ENCODE assay signal across 15 cellular contexts in genomic region chr18:63223837-63224236, GRCh38.
DNase-seq lines count a peak whose midpoint lies in the region; ATAC-seq and FAIRE-seq lines count a peak whose summit lies in the region.
"Had no signal": no experiment of that assay in that cellular context is flagged by ENCODE, and none has a peak within 500 bp of the region (broad histone marks: within the 10 kb centered on the region; RNA-seq: fewer than 3 reads in every experiment).

No MANE protein-coding gene starts in this region.

- H3K9me3 ChIP-seq in Karpas-422 (ENCODE audit: low read length): no peaks in the 10 kb centered on the region
- H3K9me3 ChIP-seq: gastrocnemius medialis had no signal

- no peak overlapping the region for H3K4me3 ChIP-seq in Karpas-422 (ENCODE audit: low read length)
- H3K4me3 ChIP-seq: gastrocnemius medialis, SK-N-MC had no signal

- no peak for FAIRE-seq in urothelium cell line (lab: Jason Lieb, UNC)

- H3K36me3 Mint-ChIP-seq in activated T-cell treated with anti-CD3 and anti-CD28 coated beads, Interleukin-2, amount 50 U/mL, for 4 hours (ENCODE audit: insufficient read depth): peaks cover 39% of the 10 kb centered on the region
- H3K36me3 Mint-ChIP-seq in activated naive CD4-positive, alpha-beta T cell treated with anti-CD3 and anti-CD28 coated beads, Interleukin-2, amount 50 U/mL, for 72 hours: peaks cover 26 to 41% of the 10 kb centered on the region in 2 donors
- H3K36me3 Mint-ChIP-seq in stimulated activated memory B cell treated with anti-CD40 and anti-IgM and Interleukin-4, amounts not matched to agents 10 μg/mL and 1 μg/mL and 100 μg/mL, for 72 hours: peaks cover 69% of the 10 kb centered on the region

- H3K27me3 Mint-ChIP-seq in activated T-cell treated with anti-CD3 and anti-CD28 coated beads, Interleukin-2, amount 50 U/mL, for 4 hours (ENCODE audit: low read depth): no peaks in the 10 kb centered on the region
- H3K27me3 Mint-ChIP-seq in stimulated activated memory B cell treated with anti-CD40 and anti-IgM and Interleukin-4, amounts not matched to agents 10 μg/mL and 1 μg/mL and 100 μg/mL, for 72 hours: no peaks in the 10 kb centered on the region

- no peaks in the 10 kb centered on the region for H3K9me2 ChIP-seq in Karpas-422 (replicated peaks; ENCODE audit: insufficient read depth, low read length)

- H3K27ac Mint-ChIP-seq in activated naive CD4-positive, alpha-beta T cell treated with anti-CD3 and anti-CD28 coated beads, Interleukin-2, amount 50 U/mL, for 72 hours: peak overlapping the region; percentile 58 to 87
- peak overlapping the region; percentile 80 for H3K27ac Mint-ChIP-seq in stimulated activated memory B cell treated with anti-CD40 and anti-IgM and Interleukin-4, amounts not matched to agents 10 μg/mL and 1 μg/mL and 100 μg/mL, for 72 hours

- no peak for ATAC-seq in activated T-cell treated with anti-CD3 and anti-CD28 coated beads, Interleukin-2, amount 50 U/mL, for 4 hours
- no peak for ATAC-seq in activated naive CD4-positive, alpha-beta T cell treated with anti-CD3 and anti-CD28 coated beads, Interleukin-2, amount 50 U/mL, for 72 hours
- no peak for ATAC-seq in stimulated activated memory B cell treated with anti-CD40 and anti-IgM and Interleukin-4, amounts not matched to agents 10 μg/mL and 1 μg/mL and 100 μg/mL, for 72 hours
- no peak for ATAC-seq in GM21723 (IDR thresholded peaks at IDR 0.05; ENCODE audit: unreplicated experiment)
- ATAC-seq: gastrocnemius medialis had no signal

- peaks cover 90% of the 10 kb centered on the region for H3K4me1 Mint-ChIP-seq in activated T-cell treated with anti-CD3 and anti-CD28 coated beads, Interleukin-2, amount 50 U/mL, for 4 hours (ENCODE audit: low read depth)
- H3K4me1 Mint-ChIP-seq in stimulated activated memory B cell treated with anti-CD40 and anti-IgM and Interleukin-4, amounts not matched to agents 10 μg/mL and 1 μg/mL and 100 μg/mL, for 72 hours: peaks cover 74% of the 10 kb centered on the region

- peak overlapping the region; percentile 46; the same call in 1 of the 2 replicates for H3K27ac ChIP-seq in Karpas-422 (ENCODE audit: low read length)
- H3K27ac ChIP-seq: gastrocnemius medialis, KMS-11, SK-N-MC, VCaP had no signal

- H3K4me1 ChIP-seq in Karpas-422 (ENCODE audit: low read length): peaks cover 49% of the 10 kb centered on the region

- H3K36me3 ChIP-seq in Karpas-422 (ENCODE audit: insufficient read depth, low read length): peaks cover 12% of the 10 kb centered on the region
- H3K36me3 ChIP-seq: gastrocnemius medialis had no signal

- no peak overlapping the region for H3K9ac ChIP-seq in Karpas-422 (ENCODE audit: low read length)
- H3K9ac ChIP-seq: KMS-11 had no signal

- H3K9me3 Mint-ChIP-seq in activated T-cell treated with anti-CD3 and anti-CD28 coated beads, Interleukin-2, amount 50 U/mL, for 4 hours: peaks cover 9% of the 10 kb centered on the region
- peaks cover 8 to 10% of the 10 kb centered on the region in 2 donors for H3K9me3 Mint-ChIP-seq in activated naive CD4-positive, alpha-beta T cell treated with anti-CD3 and anti-CD28 coated beads, Interleukin-2, amount 50 U/mL, for 72 hours
- peaks cover under 1% of the 10 kb centered on the region for H3K9me3 Mint-ChIP-seq in stimulated activated memory B cell treated with anti-CD40 and anti-IgM and Interleukin-4, amounts not matched to agents 10 μg/mL and 1 μg/mL and 100 μg/mL, for 72 hours

- H3K4me2 ChIP-seq in Karpas-422 (ENCODE audit: low read depth, low read length, poor library complexity, severe bottlenecking): no peak overlapping the region
- H3K4me2 ChIP-seq: KMS-11 had no signal

- H3K79me2 ChIP-seq in Karpas-422 (ENCODE audit: low read length): peaks cover 97% of the 10 kb centered on the region

- no peaks in the 10 kb centered on the region for H3K27me3 ChIP-seq in Karpas-422 (ENCODE audit: low read length)
- H3K27me3 ChIP-seq: gastrocnemius medialis had no signal

- no peaks in the 10 kb centered on the region for H4K20me1 ChIP-seq in Karpas-422 (ENCODE audit: insufficient read depth, low read depth, low read length)

- no peak overlapping the region for H2AFZ ChIP-seq in Karpas-422 (ENCODE audit: low read length)

- peak overlapping the region; percentile 49 for H3K4me3 Mint-ChIP-seq in activated T-cell treated with anti-CD3 and anti-CD28 coated beads, Interleukin-2, amount 50 U/mL, for 4 hours
- H3K4me3 Mint-ChIP-seq in stimulated activated memory B cell treated with anti-CD40 and anti-IgM and Interleukin-4, amounts not matched to agents 10 μg/mL and 1 μg/mL and 100 μg/mL, for 72 hours: peak overlapping the region; percentile 27

- DNase-seq in activated T-cell treated with anti-CD3 and anti-CD28 coated beads, Interleukin-2, amount 50 U/mL, for 4 hours: no peak
- DNase-seq in activated T-cell treated with anti-CD3 and anti-CD28 coated beads for 4 hours (no peak), Karpas-422 (no peak), urothelium cell line (ENCODE audit: low spot score) (no peak)
- no peak for DNase-seq in activated naive CD4-positive, alpha-beta T cell treated with anti-CD3 and anti-CD28 coated beads, Interleukin-2, amount 50 U/mL, for 72 hours (ENCODE audit: low spot score in 2 of 2)
- DNase-seq in stimulated activated naive CD4-positive, alpha-beta T cell treated with Interleukin-2 at 50 U/mL for 16 hours (lab: John Stamatoyannopoulos, UW): no peak
- DNase-seq: anterior cingulate cortex, gastrocnemius medialis, NCI-H187, NCI-H510A had no signal
